ENCODE assay signal across 10 cellular contexts in genomic region chr5:52725065-52725746, GRCh38.
A peak's percentile ranks its signal among the peaks of the same experiment; 100 is the strongest.
DNase-seq lines count a peak whose midpoint lies in the region; ATAC-seq, FAIRE-seq and TF ChIP-seq lines count a peak whose summit lies in the region.
"Had no signal": no experiment of that assay in that cellular context is flagged by ENCODE, and none has a peak within 500 bp of the region (broad histone marks: within the 10 kb centered on the region; RNA-seq: fewer than 3 reads in every experiment).

No MANE protein-coding gene starts in this region.

- H3K9me3 Mint-ChIP-seq in CD4-positive, alpha-beta T cell = peaks cover 6% of the 10 kb centered on the region

- peak overlapping the region; percentile 81 for H3K27ac Mint-ChIP-seq in CD4-positive, alpha-beta T cell
- H3K27ac Mint-ChIP-seq: stimulated activated naive B cell treated with anti-CD40 and anti-IgM and Interleukin-4, amounts not matched to agents 10 μg/mL and 1 μg/mL and 100 μg/mL, for 72 hours had no signal

- POLR2A ChIA-PET in CD4-positive, alpha-beta T cell (lab: Charles Lee) = interaction anchor here (0.6 to 1.8 kb wide), 13 partner anchors 18 to 364 kb away, joined by 3 to 22 read pairs (median 3); no protein-coding TSS in a partner anchor

- H3K4me1 Mint-ChIP-seq in CD4-positive, alpha-beta T cell (ENCODE audit: low read depth) = peaks cover 57% of the 10 kb centered on the region
- H3K4me1 Mint-ChIP-seq: stimulated activated naive B cell treated with anti-CD40 and anti-IgM and Interleukin-4, amounts not matched to agents 10 μg/mL and 1 μg/mL and 100 μg/mL, for 72 hours had no signal

- no peak overlapping the region for H3K9ac ChIP-seq in kidney (ENCODE audit: low read length in 2 of 2)

- no peaks in the 10 kb centered on the region for H3K27me3 ChIP-seq in CD4-positive, alpha-beta T cell (ENCODE audit: control insufficient read depth, insufficient read depth, low read length)

- CTCF ChIA-PET in CD4-positive, alpha-beta T cell (lab: Charles Lee) = interaction anchor here (1.0 kb wide), 1 partner anchor 18 kb away, joined by 3 read pairs; no protein-coding TSS in a partner anchor

- no peak overlapping the region for H3K4me3 ChIP-seq in foreskin fibroblast (ENCODE audit: low read depth in 1 of 2, low read length in 2 of 2)
- H3K4me3 ChIP-seq in kidney (ENCODE audit: low read length in 2 of 2) = no peak overlapping the region

- H3K36me3 ChIP-seq in kidney (ENCODE audit: control insufficient read depth in 1 of 2, insufficient read depth in 2 of 2, low read length in 2 of 2) = no peaks in the 10 kb centered on the region

- peaks cover 4% of the 10 kb centered on the region for H3K9me3 ChIP-seq in CD4-positive, alpha-beta T cell (ENCODE audit: control insufficient read depth, low read length)
- H3K9me3 ChIP-seq in kidney (ENCODE audit: control insufficient read depth in 1 of 2, low read length in 2 of 2) = no peaks in the 10 kb centered on the region

- H3K4me3 Mint-ChIP-seq in CD4-positive, alpha-beta T cell = peak overlapping the region; percentile 85
- H3K4me3 Mint-ChIP-seq: stimulated activated naive B cell treated with anti-CD40 and anti-IgM and Interleukin-4, amounts not matched to agents 10 μg/mL and 1 μg/mL and 100 μg/mL, for 72 hours had no signal

- FAIRE-seq in kidney (lab: Jason Lieb, UNC) = no peak
- FAIRE-seq: colon had no signal

- peak overlapping the region; percentile 47 for H3K27ac ChIP-seq in CD4-positive, alpha-beta T cell (ENCODE audit: low read depth, low read length)
- peak overlapping the region in 1 of 2 donors; percentile 35 for H3K27ac ChIP-seq in kidney (ENCODE audit: low read depth in 2 of 2, low read length in 2 of 2)

- no peaks in the 10 kb centered on the region for H3K27me3 Mint-ChIP-seq in CD4-positive, alpha-beta T cell

- TF ChIP-seq CTCF in CD4-positive, alpha-beta T cell (IDR thresholded peaks at IDR 0.05) = no peak
- TF ChIP-seq CTCF in foreskin fibroblast (IDR thresholded peaks at IDR 0.05; ENCODE audit: low read depth, low read length) = no peak
- no peak for TF ChIP-seq CTCF in kidney (IDR thresholded peaks at IDR 0.05; ENCODE audit: borderline replicate concordance, extremely low read depth, insufficient read depth)

- peak; percentile 95 for ATAC-seq in CD4-positive, alpha-beta T cell (ENCODE audit: poor library complexity)
- peak; percentile 78 for ATAC-seq in GM21360 (IDR thresholded peaks at IDR 0.05; ENCODE audit: unreplicated experiment)

- peak in 9 of 10 experiments; percentile 36 to 74 (median 53) for DNase-seq in CD4-positive, alpha-beta T cell
- DNase-seq in KG1 (lab: John Stamatoyannopoulos, UW) = peak; percentile 3
- peak; percentile 14 for DNase-seq in activated CD8-positive, alpha-beta memory T cell treated with anti-CD3 and anti-CD28 coated beads, Interleukin-2, amount 50 U/mL, for 24 hours (ENCODE audit: extremely low read depth)
- peak; percentile 58 for DNase-seq in islet precursor cell
- peak; percentile 52 for DNase-seq in ureter (ENCODE audit: low spot score)
- DNase-seq in foreskin fibroblast = no peak
- no peak for DNase-seq in kidney
- DNase-seq: stimulated activated naive B cell treated with anti-CD40 and anti-IgM and Interleukin-4, amounts not matched to agents 10 μg/mL and 1 μg/mL and 100 μg/mL, for 72 hours had no signal

- H3K36me3 Mint-ChIP-seq in CD4-positive, alpha-beta T cell (ENCODE audit: low read depth) = peaks cover 9% of the 10 kb centered on the region
- H3K36me3 Mint-ChIP-seq: stimulated activated naive B cell treated with anti-CD40 and anti-IgM and Interleukin-4, amounts not matched to agents 10 μg/mL and 1 μg/mL and 100 μg/mL, for 72 hours had no signal

- intact Hi-C loops in CD4-positive, alpha-beta T cell (cut with DNase I, micrococcal nuclease) = loop anchor here in 1 of 2 experiments (1.0 to 5.0 kb wide), 2 partner anchors 45 to 62 kb away; partner anchors contain the start of genes ITGA1 and PELO
- intact Hi-C loops in kidney (cut with DNase I) = no loop called here

- H3K4me1 ChIP-seq in kidney (ENCODE audit: control insufficient read depth in 1 of 2, insufficient read depth in 1 of 2, low read depth in 1 of 2, low read length in 2 of 2) = peaks cover 3 to 12% of the 10 kb centered on the region in 2 donors

Comparison
In these comparisons a context has a peak if more than half of its experiments do, and no peak if none do; other contexts are left out.
1. DNase-seq: peak in CD4-positive, alpha-beta T cell (9 of 10), KG1 (single experiment), activated CD8-positive, alpha-beta memory T cell treated with anti-CD3 and anti-CD28 coated beads, Interleukin-2, amount 50 U/mL, for 24 hours (single experiment), islet precursor cell (single experiment) and ureter (single experiment); none in foreskin fibroblast (0 of 2) and kidney (single experiment).